Comparison of ENCODE assay signal across 8 cellular contexts in genomic region chr19:45900661-45901431, GRCh38. TPM values are rescaled to one million over a fixed set of nuclear protein-coding genes. Genes with fewer than 3 reads are reported as not detected.
DNase-seq lines count a peak whose midpoint lies in the region; ATAC-seq and TF ChIP-seq lines count a peak whose summit lies in the region.

No MANE protein-coding gene starts in this region.

- H3K36me3 ChIP-seq in mesenchymal stem cell (ENCODE audit: control insufficient read depth in 1 of 2, insufficient read depth in 2 of 2, low read depth in 1 of 2, low read length in 2 of 2), result peaks cover 31 to 34% of the 10 kb centered on the region in 2 experiments

- H3K27ac ChIP-seq in 22Rv1 (peak overlapping the region; percentile 43), mesenchymal stem cell (ENCODE audit: low read length, poor library complexity, severe bottlenecking) (no peak overlapping the region)

- H3K4me3 Mint-ChIP-seq in HFFc6 (peak overlapping the region; percentile 59), brain (peak overlapping the region; percentile 73 to 82 (median 79))

- peaks cover 14% of the 10 kb centered on the region for H3K4me1 ChIP-seq in mesenchymal stem cell (ENCODE audit: control insufficient read depth, insufficient read depth, low read depth, low read length)

- peaks cover 22% of the 10 kb centered on the region for H3K79me1 ChIP-seq in mesenchymal stem cell (replicated peaks; ENCODE audit: low read length, poor library complexity, severe bottlenecking)

- TF ChIP-seq CTCF in 22Rv1 (IDR thresholded peaks at IDR 0.05), result no peak
- TF ChIP-seq CTCF in HFFc6 (IDR thresholded peaks at IDR 0.05), result no peak
- TF ChIP-seq CTCF in brain (conservative IDR thresholded peaks at IDR 0.05), result no peak

- H3K4me2 ChIP-seq in mesenchymal stem cell (ENCODE audit: low read length, poor library complexity, severe bottlenecking), result peak overlapping the region; percentile 85

- 48% methylated on average over 22 of the region's 22 CpGs for WGBS in mesenchymal stem cell

- H3K27ac Mint-ChIP-seq in HFFc6, result no peak overlapping the region
- peak overlapping the region in 2 of 5 experiments; percentile 38 to 48 for H3K27ac Mint-ChIP-seq in brain

- no peak overlapping the region for H4K8ac ChIP-seq in mesenchymal stem cell (ENCODE audit: low read length)

- ATAC-seq in GM21529 (IDR thresholded peaks at IDR 0.05; ENCODE audit: unreplicated experiment) (no peak), HG03097 (IDR thresholded peaks at IDR 0.05; ENCODE audit: low FRiP score, unreplicated experiment) (no peak), HG03460 (IDR thresholded peaks at IDR 0.05; ENCODE audit: unreplicated experiment) (no peak)

- H3K36me3 Mint-ChIP-seq in HFFc6 (ENCODE audit: low read depth) (peaks cover 12% of the 10 kb centered on the region), brain (peaks cover 35% of the 10 kb centered on the region)

- H2BK12ac ChIP-seq in mesenchymal stem cell (ENCODE audit: low read length in 2 of 2), result no peak overlapping the region

- H3K27me3 ChIP-seq in mesenchymal stem cell (ENCODE audit: control insufficient read depth in 1 of 2, insufficient read depth in 1 of 2, low read length in 2 of 2), result no peaks in the 10 kb centered on the region

- H2BK15ac ChIP-seq in mesenchymal stem cell (ENCODE audit: low read depth, poor library complexity, severe bottlenecking), result no peak overlapping the region

- H3K4me1 Mint-ChIP-seq in HFFc6 (ENCODE audit: low read depth) (peaks cover 9% of the 10 kb centered on the region; the same call in 1 of the 2 replicates), brain (peaks cover 24% of the 10 kb centered on the region)

- H3K27me3 Mint-ChIP-seq in HFFc6 (ENCODE audit: insufficient read depth) (peaks cover 1% of the 10 kb centered on the region; the same call in 1 of the 2 replicates), brain (peaks cover 11% of the 10 kb centered on the region)

- H2AFZ ChIP-seq in mesenchymal stem cell (ENCODE audit: low read depth, low read length), result no peak overlapping the region

- DNase-seq in HFFc6 (no peak), mesenchymal stem cell (no peak), GM03348 (ENCODE audit: low spot score) (no peak)

- H3K9ac ChIP-seq in mesenchymal stem cell (ENCODE audit: low read length), result peak overlapping the region; percentile 54

- H3K14ac ChIP-seq in mesenchymal stem cell (ENCODE audit: low read length in 2 of 2), result no peak overlapping the region

- H3K9me3 ChIP-seq in mesenchymal stem cell (ENCODE audit: control insufficient read depth, low read length), result no peaks in the 10 kb centered on the region

- no peak overlapping the region for H4K91ac ChIP-seq in mesenchymal stem cell (ENCODE audit: low read length)

- H3K23ac ChIP-seq in mesenchymal stem cell (ENCODE audit: low read length in 2 of 2), result no peak overlapping the region

- H3K4ac ChIP-seq in mesenchymal stem cell (ENCODE audit: low read depth in 1 of 2, low read length in 2 of 2), result no peak overlapping the region

- no peak overlapping the region for H2AK5ac ChIP-seq in mesenchymal stem cell (ENCODE audit: low read length, severe bottlenecking)

- no peak overlapping the region for H3K18ac ChIP-seq in mesenchymal stem cell (ENCODE audit: low read depth in 1 of 2, low read length in 2 of 2)

- H2BK5ac ChIP-seq in mesenchymal stem cell (ENCODE audit: low read depth, low read length, poor library complexity, severe bottlenecking), result no peak overlapping the region

- H3K4me3 ChIP-seq in mesenchymal stem cell (ENCODE audit: insufficient read depth in 1 of 2, low read depth in 1 of 2, low read length in 2 of 2), result peak overlapping the region; percentile 74 to 93

- H2BK120ac ChIP-seq in mesenchymal stem cell (ENCODE audit: low read depth, low read length), result no peak overlapping the region

- no peaks in the 10 kb centered on the region for H3K9me3 Mint-ChIP-seq in HFFc6
- peaks cover 0 to 8% (median 0%) of the 10 kb centered on the region in 5 experiments for H3K9me3 Mint-ChIP-seq in brain

RNA-seq across cellular contexts. Expression of gene MYPOP, which starts 1.6 kb away (rescaled TPM):
- 10 to 100 TPM; 10.2 to 11.2 (median 10.5) TPM for total RNA-seq in HFFc6 (2021; fragmentation: NEBNext Ultra II Directional; extraction: Animal tissue kit (Norgen Biotek cat#: 25700))
- 14.1 TPM for polyA plus RNA-seq in brain (ENCODE audit: insufficient read depth, low read depth, low replicate concordance)
- polyA plus RNA-seq in mesenchymal stem cell (2013, experiment 1 of 2), result 14.9 TPM
- polyA plus RNA-seq in mesenchymal stem cell (2013, experiment 2 of 2), result 15.3 TPM

RNA-seq across cellular contexts. Expression of gene NANOS2, which starts 13.7 kb away (rescaled TPM):
- total RNA-seq in HFFc6 (2021; fragmentation: NEBNext Ultra II Directional; extraction: Animal tissue kit (Norgen Biotek cat#: 25700)), result not detected
- not detected for polyA plus RNA-seq in brain (ENCODE audit: insufficient read depth, low read depth, low replicate concordance)
- polyA plus RNA-seq in mesenchymal stem cell (2013, experiment 1 of 2), result not detected
- not detected for polyA plus RNA-seq in mesenchymal stem cell (2013, experiment 2 of 2)

RNA-seq across cellular contexts. Expression of gene IRF2BP1, which starts 14.9 kb away (rescaled TPM):
- 10 to 100 TPM; 19.3 to 25.0 (median 21.8) TPM for total RNA-seq in HFFc6 (2021; fragmentation: NEBNext Ultra II Directional; extraction: Animal tissue kit (Norgen Biotek cat#: 25700))
- polyA plus RNA-seq in brain (ENCODE audit: insufficient read depth, low read depth, low replicate concordance), result 33.3 TPM
- 8.0 TPM for polyA plus RNA-seq in mesenchymal stem cell (2013, experiment 1 of 2)
- 8.2 TPM for polyA plus RNA-seq in mesenchymal stem cell (2013, experiment 2 of 2)

RNA-seq across cellular contexts. Expression of gene FOXA3, which starts 36.7 kb away (rescaled TPM):
- total RNA-seq in HFFc6 (2021; fragmentation: NEBNext Ultra II Directional; extraction: Animal tissue kit (Norgen Biotek cat#: 25700)), result not detected
- not detected for polyA plus RNA-seq in brain (ENCODE audit: insufficient read depth, low read depth, low replicate concordance)
- not detected for polyA plus RNA-seq in mesenchymal stem cell (2013, experiment 1 of 2)
- not detected for polyA plus RNA-seq in mesenchymal stem cell (2013, experiment 2 of 2)

RNA-seq across cellular contexts. Expression of gene SYMPK, which starts 37.9 kb away (rescaled TPM):
- 10 to 100 TPM; 59.6 to 74.8 (median 66.0) TPM for total RNA-seq in HFFc6 (2021; fragmentation: NEBNext Ultra II Directional; extraction: Animal tissue kit (Norgen Biotek cat#: 25700))
- 71.2 TPM for polyA plus RNA-seq in brain (ENCODE audit: insufficient read depth, low read depth, low replicate concordance)
- polyA plus RNA-seq in mesenchymal stem cell (2013, experiment 1 of 2), result 38.9 TPM
- polyA plus RNA-seq in mesenchymal stem cell (2013, experiment 2 of 2), result 39.9 TPM
